ENCODE assay signal across 28 cellular contexts in genomic region chr6:134894800-134895199, GRCh38. TPM values are rescaled to one million over a fixed set of nuclear protein-coding genes. Genes with fewer than 3 reads are reported as not detected.
"Had no signal": no experiment of that assay in that cellular context is flagged by ENCODE, and none has a peak within 500 bp of the region (broad histone marks: within the 10 kb centered on the region; RNA-seq: fewer than 3 reads in every experiment).

No MANE protein-coding gene starts in this region.

- H3K27me3 ChIP-seq: colonic mucosa, gastrocnemius medialis, left lung had no signal

- H3K4me3 Mint-ChIP-seq: dendritic cell treated with granulocyte-macrophage colony-stimulating factor and Interleukin-4, amounts not matched to agents 40 ng/mL and 50 ng/mL, for 4 days; effector memory CD8-positive, alpha-beta T cell; endodermal cell; memory B cell; naive thymus-derived CD4-positive, alpha-beta T cell had no signal

- H3K9me3 ChIP-seq: colonic mucosa, gastrocnemius medialis, left lung, lower lobe of right lung had no signal

- H3K9me3 Mint-ChIP-seq: effector memory CD8-positive, alpha-beta T cell; memory B cell had no signal

- FAIRE-seq: endometrium, islet of Langerhans, keratinocyte had no signal

- H3K36me3 ChIP-seq: colonic mucosa, esophagus squamous epithelium, gastrocnemius medialis, heart right ventricle, left lung, lower lobe of right lung had no signal

- H3K27ac ChIP-seq: colonic mucosa, epithelial cell of prostate, esophagus squamous epithelium, gastrocnemius medialis, heart right ventricle, left lung, lower lobe of right lung had no signal

- H3K36me3 Mint-ChIP-seq: memory B cell had no signal

- ATAC-seq: effector memory CD8-positive, alpha-beta T cell; esophagus mucosa; gastrocnemius medialis; heart right ventricle; left cardiac atrium; left lung; left ventricle myocardium superior; lower lobe of right lung; naive thymus-derived CD4-positive, alpha-beta T cell had no signal

- H3K4me1 ChIP-seq: colonic mucosa, esophagus squamous epithelium, gastrocnemius medialis, heart right ventricle, left lung, lower lobe of right lung had no signal

- H3K27ac Mint-ChIP-seq: dendritic cell treated with granulocyte-macrophage colony-stimulating factor and Interleukin-4, amounts not matched to agents 40 ng/mL and 50 ng/mL, for 4 days; effector memory CD8-positive, alpha-beta T cell; endodermal cell; memory B cell had no signal

- DNase-seq: colonic mucosa; cortex of kidney; effector CD8-positive, alpha-beta T cell; effector memory CD8-positive, alpha-beta T cell; endodermal cell; erythroblast; esophagus squamous epithelium; foreskin fibroblast; foreskin melanocyte; gastrocnemius medialis; glutamatergic neuron; head of caudate nucleus; heart right ventricle; hippocampal formation; left cardiac atrium; left lung; left ventricle myocardium superior; lower lobe of right lung; mesendoderm; midbrain; naive thymus-derived CD4-positive, alpha-beta T cell had no signal

- H3K4me3 ChIP-seq: colonic mucosa, esophagus squamous epithelium, gastrocnemius medialis, heart right ventricle, left lung, lower lobe of right lung had no signal

- H3K4me1 Mint-ChIP-seq: endodermal cell; memory B cell; naive thymus-derived CD4-positive, alpha-beta T cell had no signal

RNA-seq across cellular contexts. Expression of gene ALDH8A1, which starts 55.1 kb away (rescaled TPM):
- total RNA-seq: endodermal cell had no signal
